Comparison of ENCODE assay signal across 9 cellular contexts in the genomic region with DNA sequence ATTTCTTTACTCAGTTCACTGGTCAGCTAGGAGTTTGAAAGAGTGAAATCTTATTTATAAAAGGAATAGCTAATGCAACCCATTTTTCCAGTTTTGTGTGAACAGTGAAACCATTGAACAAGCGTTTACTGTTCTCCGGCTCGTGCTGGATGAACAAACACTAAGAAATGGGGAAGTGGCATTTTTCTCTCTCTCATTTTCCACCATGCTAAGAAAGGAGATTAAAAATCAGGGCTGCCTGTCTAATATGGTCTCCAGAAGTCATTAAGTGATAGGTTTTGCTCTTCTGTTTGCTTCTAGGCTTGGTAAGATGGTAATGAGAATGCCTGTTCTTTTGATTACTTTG. TPM values are rescaled to one million over a fixed set of nuclear protein-coding genes. Genes with fewer than 3 reads are reported as not detected.
A peak's percentile ranks its signal among the peaks of the same experiment; 100 is the strongest.
DNase-seq lines count a peak whose midpoint lies in the region; ATAC-seq, FAIRE-seq and TF ChIP-seq lines count a peak whose summit lies in the region.
"Had no signal": no experiment of that assay in that cellular context is flagged by ENCODE, and none has a peak within 500 bp of the region (broad histone marks: within the 10 kb centered on the region; RNA-seq: fewer than 3 reads in every experiment).

No MANE protein-coding gene starts in this region.

- no peak for DNase-seq in CD4-positive, alpha-beta memory T cell
- DNase-seq in astrocyte (ENCODE audit: low read depth) (no peak), lung (ENCODE audit: low spot score) (no peak), NCI-H2081 (lab: John Stamatoyannopoulos, UW) (no peak), omental fat pad (ENCODE audit: low spot score) (no peak), urothelium cell line (ENCODE audit: low spot score) (no peak)

- no peaks in the 10 kb centered on the region for H3K36me3 ChIP-seq in CD4-positive, alpha-beta memory T cell (ENCODE audit: insufficient read depth, low read length)
- H3K36me3 ChIP-seq in HUES48 (ENCODE audit: control insufficient read depth, insufficient read depth, low read length) (peaks cover 8% of the 10 kb centered on the region), astrocyte (ENCODE audit: insufficient read depth, low read length) (no peaks in the 10 kb centered on the region), lung (ENCODE audit: control insufficient read depth in 2 of 2, insufficient read depth in 2 of 2, low read length in 2 of 2) (no peaks in the 10 kb centered on the region)

- peaks cover 3% of the 10 kb centered on the region in 2 donors for H3K36me3 Mint-ChIP-seq in CD4-positive, alpha-beta memory T cell
- no peaks in the 10 kb centered on the region for H3K36me3 Mint-ChIP-seq in astrocyte (ENCODE audit: low read depth, unreplicated experiment)

- H3K4me3 Mint-ChIP-seq in CD4-positive, alpha-beta memory T cell, result peak overlapping the region; percentile 88 to 94 (median 92)
- H3K4me3 Mint-ChIP-seq in astrocyte (ENCODE audit: unreplicated experiment), result peak overlapping the region; percentile 95

- peaks cover 36% of the 10 kb centered on the region for H4K20me1 ChIP-seq in astrocyte (ENCODE audit: insufficient read depth, low read length)

- POLR2A ChIA-PET in CD4-positive, alpha-beta memory T cell (lab: Charles Lee; ENCODE audit: partially characterized antibody), result interaction anchor here (1.2 to 2.0 kb wide), 3 partner anchors 9 to 284 kb away, joined by 3 to 10 read pairs (median 4); a partner anchor contains a TSS

- 8 to 21% methylated on average over 3 of the region's 3 CpGs for WGBS in lung, 2 donors

- peaks cover 44% of the 10 kb centered on the region for H3K4me1 ChIP-seq in CD4-positive, alpha-beta memory T cell (ENCODE audit: insufficient read depth, low read length)
- H3K4me1 ChIP-seq in HUES48 (ENCODE audit: control insufficient read depth, insufficient read depth, low read length) (peaks cover 11% of the 10 kb centered on the region), astrocyte (ENCODE audit: insufficient read depth, low read length) (peaks cover 13% of the 10 kb centered on the region), lung (ENCODE audit: control insufficient read depth in 2 of 2, insufficient read depth in 2 of 2, low read length in 2 of 2) (peaks cover 13 to 14% of the 10 kb centered on the region in 2 donors)

- H3K9me3 ChIP-seq in CD4-positive, alpha-beta memory T cell (ENCODE audit: control insufficient read depth in 1 of 2, low read length in 2 of 2), result no peaks in the 10 kb centered on the region
- H3K9me3 ChIP-seq in HUES48 (ENCODE audit: control insufficient read depth, insufficient read depth, low read length) (no peaks in the 10 kb centered on the region), astrocyte (ENCODE audit: insufficient read depth, low read depth, low read length) (no peaks in the 10 kb centered on the region), lung (ENCODE audit: control insufficient read depth in 2 of 2, insufficient read depth in 1 of 2, low read length in 1 of 2) (no peaks in the 10 kb centered on the region)

- no peaks in the 10 kb centered on the region for H3K27me3 ChIP-seq in CD4-positive, alpha-beta memory T cell (ENCODE audit: insufficient read depth, low read length)
- H3K27me3 ChIP-seq in HUES48 (ENCODE audit: control insufficient read depth, insufficient read depth, low read length) (no peaks in the 10 kb centered on the region), astrocyte (ENCODE audit: insufficient read depth, low read length) (no peaks in the 10 kb centered on the region), lung (ENCODE audit: control insufficient read depth, insufficient read depth) (no peaks in the 10 kb centered on the region)

- peak overlapping the region; percentile 64 for H3K27ac ChIP-seq in CD4-positive, alpha-beta memory T cell (ENCODE audit: low read depth, low read length)
- H3K27ac ChIP-seq in HUES48 (ENCODE audit: low read depth, low read length) (no peak overlapping the region), astrocyte (ENCODE audit: low read depth, low read length) (peak overlapping the region; percentile 96), lung (ENCODE audit: low read depth in 1 of 2, low read length in 1 of 2) (peak overlapping the region; percentile 93 to 99)

- H3K4me2 ChIP-seq in astrocyte (ENCODE audit: low read length), result peak overlapping the region; percentile 99

- no peaks in the 10 kb centered on the region for H3K27me3 Mint-ChIP-seq in CD4-positive, alpha-beta memory T cell
- no peaks in the 10 kb centered on the region for H3K27me3 Mint-ChIP-seq in astrocyte (ENCODE audit: low read depth, unreplicated experiment)

- peak overlapping the region; percentile 26 to 93 for H3K4me3 ChIP-seq in CD4-positive, alpha-beta memory T cell (ENCODE audit: low read length in 2 of 2)
- H3K4me3 ChIP-seq in HUES48 (ENCODE audit: low read depth, low read length) (peak overlapping the region; percentile 72), astrocyte (ENCODE audit: insufficient read depth, low read depth, low read length) (peak overlapping the region; percentile 97), lung (peak overlapping the region; percentile 99)

- peaks cover 5 to 18% (median 11%) of the 10 kb centered on the region in 4 donors for H3K4me1 Mint-ChIP-seq in CD4-positive, alpha-beta memory T cell
- peaks cover 17% of the 10 kb centered on the region for H3K4me1 Mint-ChIP-seq in astrocyte (ENCODE audit: low read depth, unreplicated experiment)

- intact Hi-C loops in CD4-positive, alpha-beta memory T cell (cut with micrococcal nuclease), result loop anchor here (2.0 to 5.0 kb wide), 2 partner anchors 59 to 284 kb away; a partner anchor contains a TSS

- H3K9me3 Mint-ChIP-seq in CD4-positive, alpha-beta memory T cell, result peaks cover 0 to 3% (median 0%) of the 10 kb centered on the region in 8 donors
- H3K9me3 Mint-ChIP-seq in astrocyte (ENCODE audit: unreplicated experiment), result peaks cover 5% of the 10 kb centered on the region

- H3K79me2 ChIP-seq in astrocyte (ENCODE audit: insufficient read depth, low read length), result peaks cover 49% of the 10 kb centered on the region

- TF ChIP-seq CTCF in astrocyte (IDR thresholded peaks at IDR 0.05; ENCODE audit: insufficient read depth, low read depth, low read length) (no peak), lung (IDR thresholded peaks at IDR 0.05; ENCODE audit: control extremely low read depth, extremely low read depth) (no peak), omental fat pad (IDR thresholded peaks at IDR 0.05) (no peak)

- peak; percentile 10 for ATAC-seq in GM21381 (IDR thresholded peaks at IDR 0.05; ENCODE audit: unreplicated experiment)
- peak; percentile 29 for ATAC-seq in lung (ENCODE audit: insufficient read depth, low FRiP score)
- no peak for ATAC-seq in omental fat pad (ENCODE audit: low FRiP score)

- H2AFZ ChIP-seq in astrocyte (ENCODE audit: low read depth, low read length), result peak overlapping the region; percentile 100

- CTCF ChIA-PET in CD4-positive, alpha-beta memory T cell (lab: Charles Lee; ENCODE audit: partially characterized antibody), result interaction anchor here (0.8 to 3.0 kb wide), 4 partner anchors 16 to 72 kb away, joined by 3 to 12 read pairs (median 4); no protein-coding TSS in a partner anchor

- FAIRE-seq in astrocyte (lab: Jason Lieb, UNC) (no peak), urothelium cell line (lab: Jason Lieb, UNC) (no peak)

- H3K9ac ChIP-seq in HUES48 (ENCODE audit: low read depth, low read length) (peak overlapping the region; percentile 62; the same call in 1 of the 2 replicates), astrocyte (ENCODE audit: low read length) (peak overlapping the region; percentile 98)

- peak overlapping the region; percentile 15 to 92 (median 66) for H3K27ac Mint-ChIP-seq in CD4-positive, alpha-beta memory T cell
- H3K27ac Mint-ChIP-seq in astrocyte (ENCODE audit: unreplicated experiment), result peak overlapping the region; percentile 93

RNA-seq across cellular contexts. Expression of a gene that starts 0.8 kb away (rescaled TPM):
- total RNA-seq in CD4-positive, alpha-beta memory T cell, result 10 to 100 TPM; 37.5 to 40.3 TPM
- polyA plus RNA-seq in CD4-positive, alpha-beta memory T cell, result 10 to 100 TPM; 37.3 to 70.3 TPM
- total RNA-seq in astrocyte (54.3 and 63.9 TPM in 2 replicates), lung (10 to 100 TPM; 40.8 to 47.0 TPM), omental fat pad (10 to 100 TPM; 40.0 to 63.7 (median 53.8) TPM)
- 10 to 100 TPM; 70.5 to 81.2 TPM for polyA plus RNA-seq in lung

RNA-seq across cellular contexts. Expression of a gene that starts 34.9 kb away (rescaled TPM):
- total RNA-seq in CD4-positive, alpha-beta memory T cell, result not detected
- polyA plus RNA-seq in CD4-positive, alpha-beta memory T cell, result not detected
- total RNA-seq in astrocyte, result 0.14 TPM in 1 of 2 replicates, not detected in the other
- total RNA-seq in lung, result 1 to 10 TPM; 1.3 to 2.9 TPM
- polyA plus RNA-seq in lung, result under 1 TPM; 0.33 to 0.49 TPM
- total RNA-seq in omental fat pad, result under 1 TPM in 3 of 4 donors, not detected in 1; 0.37 to 0.63 (median 0.38) TPM
- total RNA-seq: RPMI7951 had no signal

RNA-seq across cellular contexts. Expression of a gene that starts 39.6 kb away (rescaled TPM):
- 10 to 100 TPM; 33.1 to 34.7 TPM for total RNA-seq in CD4-positive, alpha-beta memory T cell
- 10 to 100 TPM; 57.2 to 85.0 TPM for polyA plus RNA-seq in CD4-positive, alpha-beta memory T cell
- total RNA-seq in astrocyte (43.6 and 47.4 TPM in 2 replicates), lung (10 to 100 TPM; 30.1 to 60.8 TPM), omental fat pad (10 to 100 TPM; 33.4 to 99.4 (median 58.8) TPM)
- polyA plus RNA-seq in lung, result 100 to 1,000 TPM in 1 of 2 donors, 10 to 100 TPM in 1; 52.3 to 103 TPM
